8 cellular contexts compared by ENCODE assay signal in genomic region chr6:109455161-109455501, GRCh38. TPM values are rescaled to one million over a fixed set of nuclear protein-coding genes. Genes with fewer than 3 reads are reported as not detected.
DNase-seq lines count a peak whose midpoint lies in the region; ATAC-seq and TF ChIP-seq lines count a peak whose summit lies in the region.

No MANE protein-coding gene starts in this region.

- peak overlapping the region; percentile 93 for H3K4me3 Mint-ChIP-seq in activated CD4-positive, alpha-beta memory T cell treated with anti-CD3 and anti-CD28 coated beads for 36 hours
- H3K4me3 Mint-ChIP-seq in progenitor cell of endocrine pancreas (ENCODE audit: low read depth) = peak overlapping the region; percentile 95

- H3K9me3 Mint-ChIP-seq in activated CD4-positive, alpha-beta memory T cell treated with anti-CD3 and anti-CD28 coated beads for 36 hours = no peaks in the 10 kb centered on the region
- H3K9me3 Mint-ChIP-seq in progenitor cell of endocrine pancreas (ENCODE audit: low read depth) = no peaks in the 10 kb centered on the region

- intact Hi-C loops in activated CD4-positive, alpha-beta memory T cell treated with anti-CD3 and anti-CD28 coated beads for 36 hours (cut with micrococcal nuclease) = loop anchor here (1.0 to 5.0 kb wide), 5 partner anchors 15 to 893 kb away; partner anchors contain the start of genes FOXO3, PPIL6, SESN1 and SMPD2

- ATAC-seq in GM21360 (IDR thresholded peaks at IDR 0.05; ENCODE audit: unreplicated experiment) = peak; percentile 8

- H3K4me3 ChIP-seq in HL-60 (replicated peaks; ENCODE audit: insufficient read depth, low read length) (peak overlapping the region; percentile 76), fibroblast of pulmonary artery (replicated peaks; ENCODE audit: low read depth, low read length) (peak overlapping the region; percentile 84)

- H3K27ac ChIP-seq in HL-60 (replicated peaks) = peak overlapping the region; percentile 59

- CTCF ChIA-PET in activated CD4-positive, alpha-beta memory T cell treated with anti-CD3 and anti-CD28 coated beads for 36 hours (lab: Charles Lee) = interaction anchor here (0.8 to 5.4 kb wide), 3 partner anchors 11 to 25 kb away, joined by 3 to 37 read pairs (median 6); partner anchors contain the start of genes PPIL6 and SMPD2

- POLR2A ChIA-PET in activated CD4-positive, alpha-beta memory T cell treated with anti-CD3 and anti-CD28 coated beads for 36 hours (lab: Charles Lee) = interaction anchor here (0.9 to 5.5 kb wide), 7 partner anchors 11 to 81 kb away, joined by 3 to 37 read pairs (median 6); partner anchors contain the start of genes CD164, PPIL6, SMPD2 and ZBTB24

- peak; percentile 36 for DNase-seq in COLO668 (lab: John Stamatoyannopoulos, UW; ENCODE audit: unreplicated experiment)
- DNase-seq in HL-60 (ENCODE audit: low read depth in 1 of 2, low spot score in 1 of 2) = peak in 1 of 2 experiments; percentile 38
- no peak for DNase-seq in activated CD4-positive, alpha-beta memory T cell treated with anti-CD3 and anti-CD28 coated beads for 36 hours
- DNase-seq in fibroblast of pulmonary artery (ENCODE audit: low read depth) = no peak
- DNase-seq in progenitor cell of endocrine pancreas (ENCODE audit: low spot score, unreplicated experiment) = no peak
- DNase-seq in globus pallidus (ENCODE audit: low spot score) = no peak
- DNase-seq in NCI-H2081 (lab: John Stamatoyannopoulos, UW) = no peak

- TF ChIP-seq CTCF in HL-60 (IDR thresholded peaks at IDR 0.05; ENCODE audit: insufficient read depth, low read length) (no peak), fibroblast of pulmonary artery (IDR thresholded peaks at IDR 0.05; ENCODE audit: low read length, missing control alignments) (no peak), progenitor cell of endocrine pancreas (IDR thresholded peaks at IDR 0.05; ENCODE audit: unreplicated experiment) (no peak)

- peaks cover 67% of the 10 kb centered on the region for H3K4me1 Mint-ChIP-seq in activated CD4-positive, alpha-beta memory T cell treated with anti-CD3 and anti-CD28 coated beads for 36 hours (ENCODE audit: low read depth)
- peaks cover 16% of the 10 kb centered on the region for H3K4me1 Mint-ChIP-seq in progenitor cell of endocrine pancreas (ENCODE audit: low read depth)

- peaks cover 16% of the 10 kb centered on the region for H3K36me3 Mint-ChIP-seq in activated CD4-positive, alpha-beta memory T cell treated with anti-CD3 and anti-CD28 coated beads for 36 hours
- peaks cover 7% of the 10 kb centered on the region for H3K36me3 Mint-ChIP-seq in progenitor cell of endocrine pancreas (ENCODE audit: insufficient read depth)

- H3K27me3 ChIP-seq in HL-60 (ENCODE audit: insufficient read depth, poor library complexity, severe bottlenecking) = no peaks in the 10 kb centered on the region

- H3K27ac Mint-ChIP-seq in activated CD4-positive, alpha-beta memory T cell treated with anti-CD3 and anti-CD28 coated beads for 36 hours = peak overlapping the region; percentile 90
- H3K27ac Mint-ChIP-seq in progenitor cell of endocrine pancreas = peak overlapping the region; percentile 88

- H3K27me3 Mint-ChIP-seq in activated CD4-positive, alpha-beta memory T cell treated with anti-CD3 and anti-CD28 coated beads for 36 hours = no peaks in the 10 kb centered on the region
- H3K27me3 Mint-ChIP-seq in progenitor cell of endocrine pancreas = peaks cover 5% of the 10 kb centered on the region

RNA-seq across cellular contexts. Expression of gene MICAL1, which starts 0.4 kb away (rescaled TPM):
- total RNA-seq in activated CD4-positive, alpha-beta memory T cell treated with anti-CD3 and anti-CD28 coated beads for 36 hours = 10 to 100 TPM; 39.4 to 45.0 TPM
- 101 and 102 TPM in 2 replicates for total RNA-seq in progenitor cell of endocrine pancreas

RNA-seq across cellular contexts. Expression of gene SMPD2, which starts 14.6 kb away (rescaled TPM):
- 1 to 10 TPM; 9.7 TPM for total RNA-seq in activated CD4-positive, alpha-beta memory T cell treated with anti-CD3 and anti-CD28 coated beads for 36 hours
- total RNA-seq in progenitor cell of endocrine pancreas = 13.6 and 17.5 TPM in 2 replicates

RNA-seq across cellular contexts. Expression of gene PPIL6, which starts 14.7 kb away (rescaled TPM):
- under 1 TPM; 0.43 to 0.46 TPM for total RNA-seq in activated CD4-positive, alpha-beta memory T cell treated with anti-CD3 and anti-CD28 coated beads for 36 hours
- 7.0 and 7.9 TPM in 2 replicates for total RNA-seq in progenitor cell of endocrine pancreas

RNA-seq across cellular contexts. Expression of gene ZBTB24, which starts 27.9 kb away (rescaled TPM):
- 10 to 100 TPM; 10.9 to 11.8 TPM for total RNA-seq in activated CD4-positive, alpha-beta memory T cell treated with anti-CD3 and anti-CD28 coated beads for 36 hours
- total RNA-seq in progenitor cell of endocrine pancreas = 10.8 and 11.4 TPM in 2 replicates
